Comparison of ENCODE assay signal across 1 cellular context in genomic region chr16:11309895-11310633, GRCh38.
TF ChIP-seq lines count a peak whose summit lies in the region.

No MANE protein-coding gene starts in this region.

TF ChIP-seq in GM12878, 131 proteins besides CTCF, POLR2A, EP300 and RAD21 (continues in another document):
- TF ChIP-seq ZNF207 (IDR thresholded peaks at IDR 0.05; ENCODE audit: borderline replicate concordance), result no peak
- TF ChIP-seq, protein P1, sequence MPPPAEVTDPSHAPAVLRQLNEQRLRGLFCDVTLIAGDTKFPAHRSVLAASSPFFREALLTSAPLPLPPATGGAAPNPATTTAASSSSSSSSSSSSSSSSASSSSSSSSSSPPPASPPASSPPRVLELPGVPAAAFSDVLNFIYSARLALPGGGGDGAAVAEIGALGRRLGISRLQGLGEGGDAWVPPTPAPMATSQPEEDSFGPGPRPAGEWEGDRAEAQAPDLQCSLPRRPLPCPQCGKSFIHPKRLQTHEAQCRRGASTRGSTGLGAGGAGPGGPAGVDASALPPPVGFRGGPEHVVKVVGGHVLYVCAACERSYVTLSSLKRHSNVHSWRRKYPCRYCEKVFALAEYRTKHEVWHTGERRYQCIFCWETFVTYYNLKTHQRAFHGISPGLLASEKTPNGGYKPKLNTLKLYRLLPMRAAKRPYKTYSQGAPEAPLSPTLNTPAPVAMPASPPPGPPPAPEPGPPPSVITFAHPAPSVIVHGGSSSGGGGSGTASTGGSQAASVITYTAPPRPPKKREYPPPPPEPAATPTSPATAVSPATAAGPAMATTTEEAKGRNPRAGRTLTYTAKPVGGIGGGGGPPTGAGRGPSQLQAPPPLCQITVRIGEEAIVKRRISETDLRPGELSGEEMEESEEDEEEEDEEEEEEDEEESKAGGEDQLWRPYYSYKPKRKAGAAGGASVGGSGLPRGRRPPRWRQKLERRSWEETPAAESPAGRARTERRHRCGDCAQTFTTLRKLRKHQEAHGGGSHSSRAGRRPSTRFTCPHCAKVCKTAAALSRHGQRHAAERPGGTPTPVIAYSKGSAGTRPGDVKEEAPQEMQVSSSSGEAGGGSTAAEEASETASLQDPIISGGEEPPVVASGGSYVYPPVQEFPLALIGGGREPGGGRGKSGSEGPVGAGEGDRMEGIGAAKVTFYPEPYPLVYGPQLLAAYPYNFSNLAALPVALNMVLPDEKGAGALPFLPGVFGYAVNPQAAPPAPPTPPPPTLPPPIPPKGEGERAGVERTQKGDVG (CRISPR knock-in tag; IDR thresholded peaks at IDR 0.05), result no peak
- TF ChIP-seq RFX5 (IDR thresholded peaks at IDR 0.05; ENCODE audit: low read depth, low read length), result no peak
- no peak for TF ChIP-seq PML (IDR thresholded peaks at IDR 0.05; ENCODE audit: low read length)
- TF ChIP-seq EGR1 (IDR thresholded peaks at IDR 0.05; ENCODE audit: borderline replicate concordance in 1 of 2, low read depth in 2 of 2, low read length in 2 of 2), result no peak
- no peak for TF ChIP-seq MAX (IDR thresholded peaks at IDR 0.05; ENCODE audit: low read depth, low read length)
- TF ChIP-seq, protein P2, sequence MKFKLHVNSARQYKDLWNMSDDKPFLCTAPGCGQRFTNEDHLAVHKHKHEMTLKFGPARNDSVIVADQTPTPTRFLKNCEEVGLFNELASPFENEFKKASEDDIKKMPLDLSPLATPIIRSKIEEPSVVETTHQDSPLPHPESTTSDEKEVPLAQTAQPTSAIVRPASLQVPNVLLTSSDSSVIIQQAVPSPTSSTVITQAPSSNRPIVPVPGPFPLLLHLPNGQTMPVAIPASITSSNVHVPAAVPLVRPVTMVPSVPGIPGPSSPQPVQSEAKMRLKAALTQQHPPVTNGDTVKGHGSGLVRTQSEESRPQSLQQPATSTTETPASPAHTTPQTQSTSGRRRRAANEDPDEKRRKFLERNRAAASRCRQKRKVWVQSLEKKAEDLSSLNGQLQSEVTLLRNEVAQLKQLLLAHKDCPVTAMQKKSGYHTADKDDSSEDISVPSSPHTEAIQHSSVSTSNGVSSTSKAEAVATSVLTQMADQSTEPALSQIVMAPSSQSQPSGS (IDR thresholded peaks at IDR 0.05; ENCODE audit: low read length), result no peak
- peak; percentile 94 for TF ChIP-seq RAD51 (IDR thresholded peaks at IDR 0.05)
- no peak for TF ChIP-seq KLF5 (IDR thresholded peaks at IDR 0.05; ENCODE audit: partially characterized antibody)
- TF ChIP-seq, protein P3, sequence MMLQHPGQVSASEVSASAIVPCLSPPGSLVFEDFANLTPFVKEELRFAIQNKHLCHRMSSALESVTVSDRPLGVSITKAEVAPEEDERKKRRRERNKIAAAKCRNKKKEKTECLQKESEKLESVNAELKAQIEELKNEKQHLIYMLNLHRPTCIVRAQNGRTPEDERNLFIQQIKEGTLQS (IDR thresholded peaks at IDR 0.05; ENCODE audit: borderline replicate concordance, extremely low read depth, low read depth, low read length), result no peak; the same call in 1 of the 2 replicates
- TF ChIP-seq SKIL (IDR thresholded peaks at IDR 0.05; ENCODE audit: low read depth, poor library complexity, severe bottlenecking), result peak; percentile 55
- no peak for TF ChIP-seq CBFB (IDR thresholded peaks at IDR 0.05; ENCODE audit: low read depth)
- 0 out of 2 replicates have a peak, but pooled peaks have one; percentile 51 for TF ChIP-seq SMARCA5 (IDR thresholded peaks at IDR 0.05)
- no peak for TF ChIP-seq CEBPB (IDR thresholded peaks at IDR 0.05; ENCODE audit: borderline replicate concordance in 1 of 2, low read depth in 2 of 2, low read length in 2 of 2)
- TF ChIP-seq GATAD2B (conservative IDR thresholded peaks at IDR 0.05; ENCODE audit: low read depth), result no peak
- TF ChIP-seq RB1 (IDR thresholded peaks at IDR 0.05; ENCODE audit: borderline replicate concordance), result peak; percentile 24; the same call in 1 of the 2 replicates
- TF ChIP-seq PAX8 (IDR thresholded peaks at IDR 0.05), result no peak
- TF ChIP-seq BMI1 (IDR thresholded peaks at IDR 0.05; ENCODE audit: borderline replicate concordance), result no peak
- no peak for TF ChIP-seq SMC3 (IDR thresholded peaks at IDR 0.05; ENCODE audit: borderline replicate concordance, low read length)
- TF ChIP-seq ZZZ3 (IDR thresholded peaks at IDR 0.05; ENCODE audit: control insufficient read depth, insufficient read length, low read depth), result no peak
- TF ChIP-seq MEF2B (IDR thresholded peaks at IDR 0.05; ENCODE audit: partially characterized antibody, poor library complexity, severe bottlenecking), result peak; percentile 98
- TF ChIP-seq, protein P4, sequence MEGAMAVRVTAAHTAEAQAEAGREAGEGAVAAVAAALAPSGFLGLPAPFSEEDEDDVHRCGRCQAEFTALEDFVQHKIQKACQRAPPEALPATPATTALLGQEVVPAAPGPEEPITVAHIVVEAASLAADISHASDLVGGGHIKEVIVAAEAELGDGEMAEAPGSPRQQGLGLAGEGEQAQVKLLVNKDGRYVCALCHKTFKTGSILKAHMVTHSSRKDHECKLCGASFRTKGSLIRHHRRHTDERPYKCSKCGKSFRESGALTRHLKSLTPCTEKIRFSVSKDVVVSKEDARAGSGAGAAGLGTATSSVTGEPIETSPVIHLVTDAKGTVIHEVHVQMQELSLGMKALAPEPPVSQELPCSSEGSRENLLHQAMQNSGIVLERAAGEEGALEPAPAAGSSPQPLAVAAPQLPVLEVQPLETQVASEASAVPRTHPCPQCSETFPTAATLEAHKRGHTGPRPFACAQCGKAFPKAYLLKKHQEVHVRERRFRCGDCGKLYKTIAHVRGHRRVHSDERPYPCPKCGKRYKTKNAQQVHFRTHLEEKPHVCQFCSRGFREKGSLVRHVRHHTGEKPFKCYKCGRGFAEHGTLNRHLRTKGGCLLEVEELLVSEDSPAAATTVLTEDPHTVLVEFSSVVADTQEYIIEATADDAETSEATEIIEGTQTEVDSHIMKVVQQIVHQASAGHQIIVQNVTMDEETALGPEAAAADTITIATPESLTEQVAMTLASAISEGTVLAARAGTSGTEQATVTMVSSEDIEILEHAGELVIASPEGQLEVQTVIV (IDR thresholded peaks at IDR 0.05; ENCODE audit: borderline replicate concordance, partially characterized antibody), result no peak
- TF ChIP-seq GABPA (IDR thresholded peaks at IDR 0.05; ENCODE audit: low read depth), result no peak
- no peak for TF ChIP-seq E2F8 (IDR thresholded peaks at IDR 0.05; ENCODE audit: low read depth, partially characterized antibody)
- no peak for TF ChIP-seq SREBF1 (IDR thresholded peaks at IDR 0.05; ENCODE audit: low read length)
- no peak for TF ChIP-seq ASH2L (IDR thresholded peaks at IDR 0.05; ENCODE audit: borderline replicate concordance, low read depth)
- no peak for TF ChIP-seq ZNF274 (IDR thresholded peaks at IDR 0.05; ENCODE audit: insufficient read depth, insufficient read length)
- TF ChIP-seq KDM1A (IDR thresholded peaks at IDR 0.05; ENCODE audit: borderline replicate concordance), result no peak
- TF ChIP-seq RCOR1 (conservative IDR thresholded peaks at IDR 0.05; ENCODE audit: low read depth, low read length), result no peak
- no peak for TF ChIP-seq STAT3 (IDR thresholded peaks at IDR 0.05; ENCODE audit: low read depth, low read length)
- TF ChIP-seq FOXK2 (IDR thresholded peaks at IDR 0.05), result peak; percentile 79
- no peak for TF ChIP-seq CREB1 (IDR thresholded peaks at IDR 0.05; ENCODE audit: low read depth)
- TF ChIP-seq CUX1 (IDR thresholded peaks at IDR 0.05; ENCODE audit: insufficient replicate concordance, low read depth, low read length), result no peak
- peak; percentile 67 to 83 for TF ChIP-seq IKZF2 (IDR thresholded peaks at IDR 0.05)
- TF ChIP-seq HDGF (IDR thresholded peaks at IDR 0.05), result no peak; the same call in 1 of the 2 replicates
- TF ChIP-seq CEBPZ (IDR thresholded peaks at IDR 0.05; ENCODE audit: low read depth, low read length), result no peak
- no peak for TF ChIP-seq NR2F1 (conservative IDR thresholded peaks at IDR 0.05)
- no peak for TF ChIP-seq NFIC (IDR thresholded peaks at IDR 0.05; ENCODE audit: low read depth, low read length)
- no peak for TF ChIP-seq MEF2A (IDR thresholded peaks at IDR 0.05; ENCODE audit: insufficient read depth, low read depth, low read length)
- no peak for TF ChIP-seq IRF4 (IDR thresholded peaks at IDR 0.05; ENCODE audit: low read depth, low read length)
- no peak for TF ChIP-seq JUND (IDR thresholded peaks at IDR 0.05; ENCODE audit: low read depth, low read length)
- TF ChIP-seq HCFC1 (IDR thresholded peaks at IDR 0.05; ENCODE audit: low read length), result no peak
